ENCODE assay signal across 8 cellular contexts in the genomic region with DNA sequence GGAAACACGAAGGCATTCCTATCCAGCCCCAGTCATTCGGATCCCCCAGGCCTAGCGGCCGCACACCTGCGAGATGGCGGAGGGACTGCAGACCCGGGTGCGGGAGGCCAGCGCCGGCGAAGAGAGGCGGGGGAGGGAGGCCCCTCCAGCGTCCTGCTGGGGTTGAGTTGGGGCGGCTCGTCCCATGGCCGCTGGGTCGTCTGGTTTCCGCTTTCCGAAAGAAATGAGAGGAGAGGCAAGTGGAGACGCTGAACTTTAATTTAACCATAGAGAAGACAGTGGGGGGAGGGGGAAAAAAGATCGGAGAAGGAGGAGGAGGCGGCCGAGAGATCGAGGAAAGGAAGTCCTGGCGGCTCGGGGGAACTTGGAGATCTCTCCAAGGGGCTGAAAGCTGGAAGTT.
A peak's percentile ranks its signal among the peaks of the same experiment; 100 is the strongest.
DNase-seq lines count a peak whose midpoint lies in the region; ATAC-seq, FAIRE-seq and TF ChIP-seq lines count a peak whose summit lies in the region.
"Not testable (repeated sequence)": the region's sequence is repeated elsewhere in the genome, so short reads cannot be mapped to it uniquely, and the experiment has no call there.

No MANE protein-coding gene starts in this region.

- CTCF ChIA-PET in Calu3 (lab: Charles Lee), result interaction anchor here (0.8 kb wide), 1 partner anchor 87 kb away, joined by 3 read pairs; no protein-coding TSS in a partner anchor
- CTCF ChIA-PET in activated CD8-positive, alpha-beta T cell treated with anti-CD3 and anti-CD28 coated beads, Interleukin-2, amount 10 ng/mL, durations not matched to agents 7 days and 5 days (lab: Charles Lee); K562 (lab: Yijun Ruan, JAX; ENCODE audit: low intra/inter-chr PET ratio): not testable (repeated sequence)

- under 1% methylated on average over 20 of the region's 26 CpGs for WGBS in K562 (ENCODE audit: insufficient coverage, low coverage, missing lambda C conversion rate)
- 13% methylated on average over 21 to 23 of the region's 26 CpGs for WGBS in thyroid gland, 2 donors

- not testable (repeated sequence) for H3K4me1 ChIP-seq in Peyer's patch, thyroid gland
- peaks cover 0 to 26% of the 10 kb centered on the region in 2 experiments; a peak in 4 of 5 replicates for H3K4me1 ChIP-seq in K562 (replicated peaks in 1 of 2; ENCODE audit: control insufficient read depth in 2 of 2, insufficient read depth in 2 of 2, low read length in 2 of 2)

- H3K9me3 ChIP-seq in Peyer's patch; K562 (replicated peaks; ENCODE audit: control insufficient read depth, insufficient read depth, low read depth, low read length); thyroid gland: not testable (repeated sequence)

- H3K4me2 ChIP-seq in K562 (ENCODE audit: insufficient read depth, low read length), result peak overlapping the region; percentile 78

- ATAC-seq in activated CD8-positive, alpha-beta T cell treated with anti-CD3 and anti-CD28 coated beads, Interleukin-2, amount 10 ng/mL, durations not matched to agents 7 days and 5 days; K562: not testable (repeated sequence)
- ATAC-seq in memory B cell (ENCODE audit: low read depth), result peak; percentile 17

- TF ChIP-seq CTCF in Calu3 (IDR thresholded peaks at IDR 0.05; ENCODE audit: unreplicated experiment); Peyer's patch (IDR thresholded peaks at IDR 0.05); K562 (IDR thresholded peaks at IDR 0.05 in 2 of 3, conservative IDR thresholded peaks at IDR 0.05 in 1 of 3; ENCODE audit: insufficient read depth in 2 of 3, low read depth in 1 of 3, low read length in 3 of 3); fibroblast of pulmonary artery (IDR thresholded peaks at IDR 0.05; ENCODE audit: low read length, missing control alignments); thyroid gland (IDR thresholded peaks at IDR 0.05): not testable (repeated sequence)

- H3K36me3 Mint-ChIP-seq in Calu3 (ENCODE audit: insufficient read depth, unreplicated experiment), result peaks cover 15% of the 10 kb centered on the region
- not testable (repeated sequence) for H3K36me3 Mint-ChIP-seq in activated CD8-positive, alpha-beta T cell treated with anti-CD3 and anti-CD28 coated beads, Interleukin-2, amount 10 ng/mL, durations not matched to agents 7 days and 5 days (ENCODE audit: low read depth); memory B cell

- H3K27ac ChIP-seq in Peyer's patch (peak overlapping the region in 3 of 4 donors; percentile 65 to 89 (median 80)), K562 (ENCODE audit: extremely low read depth, low read depth, low read length) (peak overlapping the region; percentile 91), thyroid gland (peak overlapping the region in 1 of 3 donors; percentile 82)

- peak overlapping the region; percentile 86 for H2AFZ ChIP-seq in K562 (ENCODE audit: low read depth, low read length)

- FAIRE-seq in K562 (lab: Jason Lieb, UNC), result not testable (repeated sequence)

- H3K27me3 Mint-ChIP-seq in Calu3 (ENCODE audit: unreplicated experiment); activated CD8-positive, alpha-beta T cell treated with anti-CD3 and anti-CD28 coated beads, Interleukin-2, amount 10 ng/mL, durations not matched to agents 7 days and 5 days (ENCODE audit: low read depth); memory B cell: not testable (repeated sequence)

- peak overlapping the region; percentile 75 to 89 for H3K9ac ChIP-seq in K562 (ENCODE audit: insufficient read depth in 1 of 2, low read depth in 2 of 2, low read length in 2 of 2)

- not testable (repeated sequence) for H3K36me3 ChIP-seq in Peyer's patch; K562 (ENCODE audit: control insufficient read depth, insufficient read depth, low read length); thyroid gland

- H3K27ac Mint-ChIP-seq in Calu3 (ENCODE audit: unreplicated experiment) (peak overlapping the region; percentile 40), memory B cell (peak overlapping the region; percentile 91)
- peak overlapping the region; percentile 84 for H3K27ac Mint-ChIP-seq in activated CD8-positive, alpha-beta T cell treated with anti-CD3 and anti-CD28 coated beads, Interleukin-2, amount 10 ng/mL, durations not matched to agents 7 days and 5 days

- not testable (repeated sequence) for TF ChIP-seq RAD21 in K562 (CRISPR knock-in tag; conservative IDR thresholded peaks at IDR 0.05 in 1 of 2, IDR thresholded peaks at IDR 0.05 in 1 of 2)

- in situ Hi-C loops in K562 (cut with MboI), result loop anchor here (10.0 kb wide), 1 partner anchor 525 kb away; no protein-coding TSS in a partner anchor

- peaks cover 25% of the 10 kb centered on the region for H3K4me1 Mint-ChIP-seq in Calu3 (ENCODE audit: low read depth, unreplicated experiment)
- H3K4me1 Mint-ChIP-seq in activated CD8-positive, alpha-beta T cell treated with anti-CD3 and anti-CD28 coated beads, Interleukin-2, amount 10 ng/mL, durations not matched to agents 7 days and 5 days (ENCODE audit: low read depth), result peaks cover 12% of the 10 kb centered on the region
- H3K4me1 Mint-ChIP-seq in memory B cell, result peaks cover 22% of the 10 kb centered on the region

- TF ChIP-seq EP300 in K562 (IDR thresholded peaks at IDR 0.05; ENCODE audit: low read length), result not testable (repeated sequence)

- H3K9me3 Mint-ChIP-seq in Calu3 (ENCODE audit: low read depth, unreplicated experiment); activated CD8-positive, alpha-beta T cell treated with anti-CD3 and anti-CD28 coated beads, Interleukin-2, amount 10 ng/mL, durations not matched to agents 7 days and 5 days (ENCODE audit: insufficient read depth); memory B cell: not testable (repeated sequence)

- TF ChIP-seq POLR2A in Peyer's patch (IDR thresholded peaks at IDR 0.05); K562 (conservative IDR thresholded peaks at IDR 0.05); thyroid gland (IDR thresholded peaks at IDR 0.05): not testable (repeated sequence)

- H3K4me3 Mint-ChIP-seq in Calu3 (ENCODE audit: low read depth, unreplicated experiment) (peak overlapping the region; percentile 70), memory B cell (peak overlapping the region; percentile 90)
- peak overlapping the region; percentile 76 for H3K4me3 Mint-ChIP-seq in activated CD8-positive, alpha-beta T cell treated with anti-CD3 and anti-CD28 coated beads, Interleukin-2, amount 10 ng/mL, durations not matched to agents 7 days and 5 days

- POLR2A ChIA-PET in activated CD8-positive, alpha-beta T cell treated with anti-CD3 and anti-CD28 coated beads, Interleukin-2, amount 10 ng/mL, durations not matched to agents 7 days and 5 days (lab: Charles Lee), result not testable (repeated sequence)
- POLR2A ChIA-PET in K562 (lab: Yijun Ruan, JAX), result interaction anchor here (0.6 kb wide), 1 partner anchor 1107 kb away, joined by 3 read pairs; no protein-coding TSS in a partner anchor

- H3K9me1 ChIP-seq in K562 (ENCODE audit: control insufficient read depth, insufficient read depth, low read length), result not testable (repeated sequence)

- intact Hi-C loops in Calu3 (cut with micrococcal nuclease; ENCODE audit: unreplicated experiment), result not testable (repeated sequence)
- intact Hi-C loops in K562 (cut with micrococcal nuclease) (loop anchor here (2.0 to 10.0 kb wide), 3 partner anchors 59 to 695 kb away; no protein-coding TSS in a partner anchor), thyroid gland (cut with DNase I) (loop anchor here (10.0 kb wide), 1 partner anchor 55 kb away; no protein-coding TSS in a partner anchor)

- peak; percentile 26 for DNase-seq in Calu3
- DNase-seq in Peyer's patch, result peak in 1 of 3 donors; percentile 69
- DNase-seq in activated CD8-positive, alpha-beta T cell treated with anti-CD3 and anti-CD28 coated beads, Interleukin-2, amount 10 ng/mL, durations not matched to agents 7 days and 5 days, result peak; percentile 25
- peak; percentile 23 to 60 (median 29) for DNase-seq in K562 (ENCODE audit: extremely low read depth in 1 of 4, low spot score in 3 of 4)
- not testable (repeated sequence) for DNase-seq in fibroblast of pulmonary artery (ENCODE audit: low read depth); skeletal muscle cell (ENCODE audit: low read depth)
- DNase-seq in memory B cell (ENCODE audit: low spot score in 2 of 2), result peak in 1 of 2 donors; percentile 31
- DNase-seq in thyroid gland, result peak; percentile 19 to 20

- H4K20me1 ChIP-seq in K562 (replicated peaks; ENCODE audit: control insufficient read depth, insufficient read depth, low read length), result not testable (repeated sequence)

- not testable (repeated sequence) for H3K79me2 ChIP-seq in K562 (ENCODE audit: control insufficient read depth, insufficient read depth, low read length)

- H3K27me3 ChIP-seq in Peyer's patch; K562 (ENCODE audit: control insufficient read depth in 2 of 2, insufficient read depth in 2 of 2, low read length in 2 of 2); thyroid gland: not testable (repeated sequence)

- H3K4me3 ChIP-seq in Peyer's patch, result peak overlapping the region in 3 of 4 donors; percentile 22 to 59 (median 31)
- H3K4me3 ChIP-seq in K562, result peak overlapping the region; percentile 46
- peak overlapping the region; percentile 7 for H3K4me3 ChIP-seq in fibroblast of pulmonary artery (replicated peaks; ENCODE audit: low read depth, low read length)
- peak overlapping the region; percentile 23 for H3K4me3 ChIP-seq in skeletal muscle cell (ENCODE audit: low read depth, low read length)
- peak overlapping the region in 1 of 3 donors; percentile 17 for H3K4me3 ChIP-seq in thyroid gland (replicated peaks in 1 of 3)

- not testable (repeated sequence) for BruUV-seq in Calu3 (replicated peaks; lab: Mats Ljungman, UMichigan); K562 (replicated peaks; lab: Mats Ljungman, UMichigan)

TF ChIP-seq in K562, 482 proteins besides CTCF, POLR2A, EP300 and RAD21 (continues in another document):
- TF ChIP-seq ZBTB7A (IDR thresholded peaks at IDR 0.05; ENCODE audit: borderline replicate concordance, control insufficient read depth, low read depth, low read length), result peak; percentile 27; the same call in 1 of the 2 replicates
- TF ChIP-seq NFRKB (IDR thresholded peaks at IDR 0.05; ENCODE audit: low read depth), result peak; percentile 65; the same call in 1 of the 2 replicates
- TF ChIP-seq BRD4 (IDR thresholded peaks at IDR 0.05), result 0 out of 2 replicates have a peak, but pooled peaks have one; percentile 28

Comparison
In these comparisons a context has a peak if more than half of its experiments do, and no peak if none do; other contexts are left out.
1. H3K27ac Mint-ChIP-seq: peak in every context shown above with its lines; median percentile 91 in memory B cell; 84 in activated CD8-positive, alpha-beta T cell treated with anti-CD3 and anti-CD28 coated beads, Interleukin-2, amount 10 ng/mL, durations not matched to agents 7 days and 5 days; 40 in Calu3.